24 cellular contexts compared by ENCODE assay signal in genomic region chr5:122306461-122306860, GRCh38. TPM values are rescaled to one million over a fixed set of nuclear protein-coding genes. Genes with fewer than 3 reads are reported as not detected.
A peak's percentile ranks its signal among the peaks of the same experiment; 100 is the strongest.
DNase-seq lines count a peak whose midpoint lies in the region; ATAC-seq, FAIRE-seq and TF ChIP-seq lines count a peak whose summit lies in the region.
"Had no signal": no experiment of that assay in that cellular context is flagged by ENCODE, and none has a peak within 500 bp of the region (broad histone marks: within the 10 kb centered on the region; RNA-seq: fewer than 3 reads in every experiment).

No MANE protein-coding gene starts in this region.

- peaks cover 11% of the 10 kb centered on the region for H3K27me3 Mint-ChIP-seq in GM23338 (ENCODE audit: insufficient read depth, low read depth, poor library complexity)
- H3K27me3 Mint-ChIP-seq in nephron progenitor cell (ENCODE audit: low read depth, poor library complexity), result peaks cover 10% of the 10 kb centered on the region

- no peak for TF ChIP-seq CTCF in GM23338 (conservative IDR thresholded peaks at IDR 0.05; ENCODE audit: low read depth in 2 of 2)
- TF ChIP-seq CTCF in endothelial cell of umbilical vein (IDR thresholded peaks at IDR 0.05; ENCODE audit: extremely low read depth in 1 of 2, insufficient read depth in 1 of 2, low read depth in 1 of 2, low read length in 2 of 2), result no peak
- TF ChIP-seq CTCF in nephron progenitor cell (IDR thresholded peaks at IDR 0.05), result no peak
- no peak for TF ChIP-seq CTCF in uterus (IDR thresholded peaks at IDR 0.05)

- CTCF ChIA-PET in endothelial cell of umbilical vein (lab: Charles Lee), result interaction anchor here (3.8 kb wide), 1 partner anchor 11 kb away, joined by 13 read pairs; no protein-coding TSS in a partner anchor

- POLR2A ChIA-PET in endothelial cell of umbilical vein (lab: Charles Lee), result no interaction called here

- H3K9me3 Mint-ChIP-seq in GM23338 (no peaks in the 10 kb centered on the region), nephron progenitor cell (peaks cover 8% of the 10 kb centered on the region)

- FAIRE-seq in endothelial cell of umbilical vein (lab: Jason Lieb, UNC), result no peak
- FAIRE-seq: A204.1, H1, HTR-8/SVneo had no signal

- TF ChIP-seq POLR2A in endothelial cell of umbilical vein (IDR thresholded peaks at IDR 0.05; ENCODE audit: low read depth, low read length), result no peak
- TF ChIP-seq POLR2A in uterus (IDR thresholded peaks at IDR 0.05), result no peak

- dilution Hi-C loops in endothelial cell of umbilical vein (cut with MboI; ENCODE audit: extremely low pct_ligation_motif_present, low sequenced_read_pairs), result no loop called here

- H4K20me1 ChIP-seq in GM23338 (replicated peaks; ENCODE audit: insufficient read depth) (no peaks in the 10 kb centered on the region), endothelial cell of umbilical vein (replicated peaks; ENCODE audit: control insufficient read depth, extremely low read depth, insufficient read depth, low read length) (no peaks in the 10 kb centered on the region)
- H4K20me1 ChIP-seq: BLaER1 had no signal

- intact Hi-C loops in endothelial cell of umbilical vein (cut with micrococcal nuclease) (no loop called here), uterus (cut with DNase I; ENCODE audit: low total_unique reads) (no loop called here)

- H3K27ac Mint-ChIP-seq in GM23338 (no peak overlapping the region), nephron progenitor cell (peak overlapping the region; percentile 39)
- H3K27ac Mint-ChIP-seq: CD4-positive, CD25-positive, alpha-beta regulatory T cell had no signal

- peaks cover 10% of the 10 kb centered on the region; the same call in 2 of the 3 replicates for H3K4me1 Mint-ChIP-seq in GM23338
- peaks cover 18% of the 10 kb centered on the region for H3K4me1 Mint-ChIP-seq in nephron progenitor cell
- H3K4me1 Mint-ChIP-seq: CD4-positive, CD25-positive, alpha-beta regulatory T cell had no signal

- no peak overlapping the region for H3K4me2 ChIP-seq in GM23338
- no peak overlapping the region for H3K4me2 ChIP-seq in endothelial cell of umbilical vein (ENCODE audit: insufficient read depth, low read length)
- H3K4me2 ChIP-seq: BLaER1, SK-N-SH had no signal

- H3K9me3 ChIP-seq in endothelial cell of umbilical vein (replicated peaks; ENCODE audit: control insufficient read depth, insufficient read depth, low read length) (no peaks in the 10 kb centered on the region), uterus (no peaks in the 10 kb centered on the region)
- H3K9me3 ChIP-seq: SK-N-SH had no signal

- H3K27ac ChIP-seq in GM23338 (ENCODE audit: low read depth) (no peak overlapping the region), endothelial cell of umbilical vein (ENCODE audit: insufficient read depth, low read depth, low read length) (no peak overlapping the region), uterus (peak overlapping the region; percentile 1 to 13)
- H3K27ac ChIP-seq: BLaER1 had no signal

- H3K9ac ChIP-seq in endothelial cell of umbilical vein (replicated peaks; ENCODE audit: extremely low read depth, insufficient read depth, low read length), result no peak overlapping the region
- H3K9ac ChIP-seq: BLaER1, SK-N-SH had no signal

- no peaks in the 10 kb centered on the region for H3K79me2 ChIP-seq in GM23338 (replicated peaks; ENCODE audit: insufficient read depth)
- no peaks in the 10 kb centered on the region for H3K79me2 ChIP-seq in endothelial cell of umbilical vein (ENCODE audit: control insufficient read depth, insufficient read depth, low read length)

- BruUV-seq in endothelial cell of umbilical vein (replicated peaks; lab: Mats Ljungman, UMichigan), result no TSS peak

- H3K4me3 ChIP-seq in GM23338, result no peak overlapping the region
- no peak overlapping the region for H3K4me3 ChIP-seq in endothelial cell of umbilical vein (replicated peaks in 1 of 3; ENCODE audit: insufficient read depth in 1 of 3, low read depth in 1 of 3, low read length in 3 of 3)
- no peak overlapping the region for H3K4me3 ChIP-seq in uterus
- H3K4me3 ChIP-seq: BLaER1 had no signal

- H2AFZ ChIP-seq in GM23338 (peak overlapping the region; percentile 67; the same call in 1 of the 2 replicates), endothelial cell of umbilical vein (ENCODE audit: low read depth, low read length) (no peak overlapping the region)

- DNase-seq in GM23338 (ENCODE audit: low spot score) (no peak), endothelial cell of umbilical vein (ENCODE audit: low read depth, low spot score) (peak; percentile 37), nephron progenitor cell (no peak), uterus (no peak), SW480 (ENCODE audit: low spot score) (no peak), cortex of kidney (lab: John Stamatoyannopoulos, UW) (no peak)
- DNase-seq: CD4-positive, CD25-positive, alpha-beta regulatory T cell; DMS153; HCEC 1CT; KBM-7; MM.1S; NCI-H2029; NCI-H446; NCI-H524 treated with DMSO at 0.1 percent for 48 hours; NCI-H774; PC-3; SK-N-SH had no signal

- H3K27me3 ChIP-seq in GM23338 (ENCODE audit: insufficient read depth) (peaks cover 17% of the 10 kb centered on the region), endothelial cell of umbilical vein (ENCODE audit: control insufficient read depth in 2 of 2, insufficient read depth in 2 of 2, low read length in 2 of 2) (no peaks in the 10 kb centered on the region), uterus (no peaks in the 10 kb centered on the region)

- no peak overlapping the region for H3K4me3 Mint-ChIP-seq in GM23338
- no peak overlapping the region for H3K4me3 Mint-ChIP-seq in nephron progenitor cell
- H3K4me3 Mint-ChIP-seq: CD4-positive, CD25-positive, alpha-beta regulatory T cell had no signal

- H3K4me1 ChIP-seq in GM23338 (ENCODE audit: insufficient read depth) (peaks cover 8% of the 10 kb centered on the region; the same call in 1 of the 2 replicates), endothelial cell of umbilical vein (ENCODE audit: control insufficient read depth, extremely low read depth, insufficient read depth, low read length) (no peaks in the 10 kb centered on the region), uterus (peaks cover under 1 to 2% of the 10 kb centered on the region in 2 donors)
- H3K4me1 ChIP-seq: BLaER1 had no signal

- H3K9me1 ChIP-seq in endothelial cell of umbilical vein (replicated peaks; ENCODE audit: control insufficient read depth, extremely low read depth, insufficient read depth, low read length), result no peaks in the 10 kb centered on the region

- H3K9me2 ChIP-seq in GM23338 (ENCODE audit: insufficient read depth), result no peaks in the 10 kb centered on the region
- H3K9me2 ChIP-seq: SK-N-SH had no signal

- H3K36me3 ChIP-seq in GM23338 (ENCODE audit: insufficient read depth), result no peaks in the 10 kb centered on the region
- H3K36me3 ChIP-seq in endothelial cell of umbilical vein (ENCODE audit: control insufficient read depth in 2 of 2, extremely low read depth in 1 of 2, insufficient read depth in 2 of 2, low read length in 2 of 2), result no peaks in the 10 kb centered on the region
- no peaks in the 10 kb centered on the region for H3K36me3 ChIP-seq in uterus
- H3K36me3 ChIP-seq: BLaER1 had no signal

- no peak for ATAC-seq in GM23338
- no peak for ATAC-seq in HG02678 (IDR thresholded peaks at IDR 0.05; ENCODE audit: unreplicated experiment)
- ATAC-seq: PC-3 had no signal

- 0 out of 2 replicates have a peak, but pooled peaks cover 7% of the 10 kb centered on the region for H3F3A ChIP-seq in GM23338 (replicated peaks; ENCODE audit: low read depth)

- H3K36me3 Mint-ChIP-seq in GM23338 (ENCODE audit: low read depth) (no peaks in the 10 kb centered on the region), nephron progenitor cell (ENCODE audit: low read depth) (no peaks in the 10 kb centered on the region)
- H3K36me3 Mint-ChIP-seq: CD4-positive, CD25-positive, alpha-beta regulatory T cell had no signal

TF ChIP-seq in GM23338, 12 proteins besides CTCF, POLR2A, EP300 and RAD21 (continues in another document):
- no peak for TF ChIP-seq EZH2 (IDR thresholded peaks at IDR 0.05; ENCODE audit: low read depth, unreplicated experiment)
- TF ChIP-seq JUNB (IDR thresholded peaks at IDR 0.05; ENCODE audit: unreplicated experiment), result no peak

TF ChIP-seq in endothelial cell of umbilical vein, 7 proteins besides CTCF, POLR2A, EP300 and RAD21:
- no peak for TF ChIP-seq MYC (IDR thresholded peaks at IDR 0.05; ENCODE audit: low read depth, low read length)
- TF ChIP-seq GATA2 (IDR thresholded peaks at IDR 0.05; ENCODE audit: insufficient read depth, insufficient read length, low read depth, low read length), result no peak
- no peak for TF ChIP-seq FOS (IDR thresholded peaks at IDR 0.05; ENCODE audit: borderline replicate concordance, insufficient read depth, low read length)
- no peak for TF ChIP-seq EZH2 (IDR thresholded peaks at IDR 0.05; ENCODE audit: borderline replicate concordance, low read depth, low read length, severe bottlenecking)
- TF ChIP-seq POLR2AphosphoS5 (IDR thresholded peaks at IDR 0.05; ENCODE audit: insufficient read depth, low read depth, low read length), result no peak
- TF ChIP-seq JUN (IDR thresholded peaks at IDR 0.05; ENCODE audit: borderline replicate concordance, insufficient read depth, insufficient read length, low read depth), result no peak
- TF ChIP-seq, protein P1, sequence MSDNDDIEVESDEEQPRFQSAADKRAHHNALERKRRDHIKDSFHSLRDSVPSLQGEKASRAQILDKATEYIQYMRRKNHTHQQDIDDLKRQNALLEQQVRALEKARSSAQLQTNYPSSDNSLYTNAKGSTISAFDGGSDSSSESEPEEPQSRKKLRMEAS (IDR thresholded peaks at IDR 0.05; ENCODE audit: insufficient read depth, insufficient read length), result no peak
TF ChIP-seq in endothelial cell of umbilical vein: peak in this region for 0.

RNA-seq across cellular contexts. Expression of gene SNCAIP, which starts 5.6 kb away (rescaled TPM):
- 8.0 and 11.9 TPM in 2 replicates for total RNA-seq in GM23338 (2014; rRNA removed; shearing (Covaris generic))
- polyA plus RNA-seq in GM23338 (2016; fragmentation: Nextera tagmentation; extraction: Ambion mirVana) (5.6 and 6.1 TPM in 2 replicates), endothelial cell of umbilical vein (12.0 and 13.1 TPM in 2 replicates)
- total RNA-seq in endothelial cell of umbilical vein (35.9 and 42.0 TPM in 2 replicates), uterus (100 to 1,000 TPM in 1 of 4 donors, 10 to 100 TPM in 3; 15.3 to 104 (median 35.0) TPM)
- 11.0 and 12.7 TPM in 2 replicates for polyA plus RNA-seq in endothelial cell of umbilical vein (2011; cell fraction: cytosol; rRNA removed)
- polyA plus RNA-seq in endothelial cell of umbilical vein (2011; cell fraction: nucleus; rRNA removed), result 68.8 and 74.4 TPM in 2 replicates
- polyA plus RNA-seq in endothelial cell of umbilical vein (2012), result 1.0 and 2.6 TPM in 2 replicates
- polyA minus RNA-seq in endothelial cell of umbilical vein, result 32.4 and 36.1 TPM in 2 replicates
- polyA minus RNA-seq in endothelial cell of umbilical vein (2011; cell fraction: cytosol; rRNA and poly(A)+ RNA removed), result not detected
- polyA minus RNA-seq in endothelial cell of umbilical vein (2011; cell fraction: nucleus; rRNA and poly(A)+ RNA removed), result 69.7 and 76.6 TPM in 2 replicates
- total RNA-seq: CD4-positive, CD25-positive, alpha-beta regulatory T cell; G401; LHCN-M2; PC-3 had no signal
- polyA plus RNA-seq: CD4-positive, CD25-positive, alpha-beta regulatory T cell; SK-N-SH had no signal

Comparison
In these comparisons a context has a peak if more than half of its experiments do, and no peak if none do; other contexts are left out.
1. H3K27ac ChIP-seq: peak in uterus (2 of 2); none in GM23338 (single experiment) and endothelial cell of umbilical vein (single experiment).